23 cellular contexts compared by ENCODE assay signal in genomic region chr15:26352909-26353308, GRCh38.
"Had no signal": no experiment of that assay in that cellular context is flagged by ENCODE, and none has a peak within 500 bp of the region (broad histone marks: within the 10 kb centered on the region; RNA-seq: fewer than 3 reads in every experiment).

No MANE protein-coding gene starts in this region.

- ATAC-seq: left lobe of liver; naive thymus-derived CD4-positive, alpha-beta T cell; stimulated activated effector memory CD8-positive, alpha-beta T cell treated with anti-CD3 and anti-CD28 coated beads, Interleukin-12 subunit alpha, Interleukin-12 subunit beta, amount 100 ng/mL, for 72 hours had no signal

- H3K27me3 ChIP-seq: esophagus squamous epithelium, right atrium auricular region, sigmoid colon, stomach, thyroid gland, vagina had no signal

- H3K4me3 Mint-ChIP-seq: naive thymus-derived CD4-positive, alpha-beta T cell; nephron; stimulated activated effector memory CD8-positive, alpha-beta T cell treated with anti-CD3 and anti-CD28 coated beads, Interleukin-12 subunit alpha, Interleukin-12 subunit beta, amount 100 ng/mL, for 72 hours had no signal

- DNase-seq: dermis blood vessel endothelial cell; effector memory CD4-positive, alpha-beta T cell; erythroblast; esophagus squamous epithelium; kidney; mesenchymal stem cell; midbrain; naive thymus-derived CD4-positive, alpha-beta T cell; sigmoid colon; stimulated activated CD4-positive, alpha-beta T cell treated with anti-CD3 and anti-CD28 coated beads, Interleukin-2, amount 100 ng/mL, for 24 hours; stimulated activated CD4-positive, alpha-beta T cell treated with anti-CD3 and anti-CD28 coated beads, Interleukin-4, amount 100 ng/mL, for 24 hours; stimulated activated naive CD4-positive, alpha-beta T cell treated with Interleukin-2 at 50 U/mL for 16 hours; stomach; thyroid gland; trophoblast cell had no signal

- H3K27ac Mint-ChIP-seq: naive thymus-derived CD4-positive, alpha-beta T cell; nephron; stimulated activated effector memory CD8-positive, alpha-beta T cell treated with anti-CD3 and anti-CD28 coated beads, Interleukin-12 subunit alpha, Interleukin-12 subunit beta, amount 100 ng/mL, for 72 hours had no signal

- H3K4me1 ChIP-seq: esophagus squamous epithelium, prostate gland, right atrium auricular region, sigmoid colon, thyroid gland, vagina had no signal

- H3K36me3 ChIP-seq: esophagus squamous epithelium, prostate gland, right atrium auricular region, sigmoid colon, stomach, thyroid gland, vagina had no signal

- H3K27ac ChIP-seq: coronary artery, esophagus squamous epithelium, prostate gland, right atrium auricular region, sigmoid colon, stomach, thyroid gland, vagina had no signal

- H3K36me3 Mint-ChIP-seq: naive thymus-derived CD4-positive, alpha-beta T cell; stimulated activated effector memory CD8-positive, alpha-beta T cell treated with anti-CD3 and anti-CD28 coated beads, Interleukin-12 subunit alpha, Interleukin-12 subunit beta, amount 100 ng/mL, for 72 hours had no signal

- H3K4me3 ChIP-seq: coronary artery, esophagus squamous epithelium, lung, prostate gland, right atrium auricular region, sigmoid colon, stomach, thyroid gland, vagina had no signal

- H3K4me1 Mint-ChIP-seq: naive thymus-derived CD4-positive, alpha-beta T cell; nephron; stimulated activated effector memory CD8-positive, alpha-beta T cell treated with anti-CD3 and anti-CD28 coated beads, Interleukin-12 subunit alpha, Interleukin-12 subunit beta, amount 100 ng/mL, for 72 hours had no signal
